Comparison of ENCODE assay signal across 1 cellular context in the genomic region with DNA sequence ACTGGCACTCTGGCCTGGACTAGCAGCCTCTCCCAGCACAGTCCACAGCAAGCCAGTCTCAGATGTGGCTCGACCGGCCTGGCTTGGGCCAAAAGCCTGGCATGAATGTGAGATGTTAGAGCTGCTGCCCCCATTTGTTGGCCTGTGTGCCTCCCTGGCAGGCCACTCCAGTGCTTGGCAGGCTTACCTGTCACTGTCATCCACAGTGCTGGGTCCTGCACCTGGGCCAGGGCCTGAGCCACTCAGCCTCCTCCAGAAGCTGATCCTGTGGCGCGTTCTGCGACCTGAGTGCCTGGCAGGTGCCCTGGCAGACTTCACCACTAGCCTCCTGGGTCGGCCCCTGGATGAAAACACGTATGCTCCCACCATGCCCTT.
TF ChIP-seq lines count a peak whose summit lies in the region.

No MANE protein-coding gene starts in this region.

TF ChIP-seq in H1, 55 proteins besides CTCF, POLR2A, EP300 and RAD21:
- TF ChIP-seq, protein P1, sequence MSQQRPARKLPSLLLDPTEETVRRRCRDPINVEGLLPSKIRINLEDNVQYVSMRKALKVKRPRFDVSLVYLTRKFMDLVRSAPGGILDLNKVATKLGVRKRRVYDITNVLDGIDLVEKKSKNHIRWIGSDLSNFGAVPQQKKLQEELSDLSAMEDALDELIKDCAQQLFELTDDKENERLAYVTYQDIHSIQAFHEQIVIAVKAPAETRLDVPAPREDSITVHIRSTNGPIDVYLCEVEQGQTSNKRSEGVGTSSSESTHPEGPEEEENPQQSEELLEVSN (IDR thresholded peaks at IDR 0.05) = no peak
- TF ChIP-seq SIX5 (IDR thresholded peaks at IDR 0.05; ENCODE audit: low read depth, low read length) (no peak), JUN (IDR thresholded peaks at IDR 0.05; ENCODE audit: low read depth, low read length) (no peak)
